In the genomic region with DNA sequence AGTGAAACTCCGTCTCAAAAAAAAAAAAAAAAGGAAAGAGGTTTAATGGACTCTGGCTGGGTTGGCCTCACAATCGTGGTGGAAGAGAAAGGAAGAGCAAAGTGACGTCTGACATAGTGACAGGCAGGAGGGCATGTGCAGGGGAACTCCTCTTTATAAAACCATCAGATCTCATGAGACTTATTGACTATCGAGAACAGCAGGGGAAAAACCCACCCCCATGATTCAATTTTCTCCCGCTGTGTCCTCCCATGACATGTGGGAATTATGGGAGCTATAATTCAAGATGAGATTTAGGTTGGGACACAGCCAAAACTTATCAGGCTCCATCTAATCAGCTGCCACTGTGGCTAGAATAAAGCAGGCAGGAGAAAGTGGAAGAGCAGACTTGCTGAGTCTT, we compare ENCODE assay signal across 26 cellular contexts.
DNase-seq lines count a peak whose midpoint lies in the region; ATAC-seq and TF ChIP-seq lines count a peak whose summit lies in the region.
"Had no signal": no experiment of that assay in that cellular context is flagged by ENCODE, and none has a peak within 500 bp of the region (broad histone marks: within the 10 kb centered on the region; RNA-seq: fewer than 3 reads in every experiment).

No MANE protein-coding gene starts in this region.

- ATAC-seq in memory B cell (ENCODE audit: low read depth) (no peak), HG02870 (IDR thresholded peaks at IDR 0.05; ENCODE audit: unreplicated experiment) (no peak)
- ATAC-seq: HCT116, Right ventricle myocardium inferior had no signal

- H3K36me3 ChIP-seq in A673 (ENCODE audit: insufficient read depth, low read length, poor library complexity, severe bottlenecking) = no peaks in the 10 kb centered on the region
- H3K36me3 ChIP-seq: SJCRH30 had no signal

- no peak for TF ChIP-seq CTCF in A673 (conservative IDR thresholded peaks at IDR 0.05; ENCODE audit: low read depth, low read length)
- no peak for TF ChIP-seq CTCF in glutamatergic neuron (IDR thresholded peaks at IDR 0.05; ENCODE audit: partially characterized antibody, unreplicated experiment)

- H3K27ac Mint-ChIP-seq in memory B cell (peak overlapping the region; percentile 62), glutamatergic neuron (ENCODE audit: unreplicated experiment) (no peak overlapping the region)
- H3K27ac Mint-ChIP-seq: CD4-positive, CD25-positive, alpha-beta regulatory T cell; IgD-negative memory B cell had no signal

- H3K4me3 ChIP-seq in A673 (ENCODE audit: low read depth, low read length, poor library complexity, severe bottlenecking) = no peak overlapping the region
- H3K4me3 ChIP-seq: PC-9, SJCRH30 had no signal

- intact Hi-C loops in A673 (cut with micrococcal nuclease; ENCODE audit: unreplicated experiment) = loop anchor here (10.0 kb wide), 1 partner anchor 228 kb away; no protein-coding TSS in a partner anchor

- H3K27me3 ChIP-seq in A673 (replicated peaks; ENCODE audit: insufficient read depth, low read depth, low read length, poor library complexity) = no peaks in the 10 kb centered on the region
- H3K27me3 ChIP-seq: SJCRH30 had no signal

- H3K27me3 Mint-ChIP-seq in memory B cell (no peaks in the 10 kb centered on the region), glutamatergic neuron (ENCODE audit: unreplicated experiment) (peaks cover 1% of the 10 kb centered on the region)
- H3K27me3 Mint-ChIP-seq: CD4-positive, CD25-positive, alpha-beta regulatory T cell; IgD-negative memory B cell had no signal

- no peaks in the 10 kb centered on the region for H3K4me1 Mint-ChIP-seq in memory B cell
- no peaks in the 10 kb centered on the region for H3K4me1 Mint-ChIP-seq in glutamatergic neuron (ENCODE audit: low read depth, unreplicated experiment)
- H3K4me1 Mint-ChIP-seq: CD4-positive, CD25-positive, alpha-beta regulatory T cell; IgD-negative memory B cell had no signal

- H3K9me3 ChIP-seq in A673 (ENCODE audit: low read depth, low read length, poor library complexity, severe bottlenecking) = no peaks in the 10 kb centered on the region
- H3K9me3 ChIP-seq: SJCRH30 had no signal

- H3K9me3 Mint-ChIP-seq in memory B cell (peaks cover 8% of the 10 kb centered on the region), glutamatergic neuron (ENCODE audit: unreplicated experiment) (no peaks in the 10 kb centered on the region)

- no TSS peak for BruUV-seq in A673 (replicated peaks; lab: Mats Ljungman, UMichigan)

- H3K4me3 Mint-ChIP-seq in memory B cell (no peak overlapping the region), glutamatergic neuron (ENCODE audit: unreplicated experiment) (no peak overlapping the region)
- H3K4me3 Mint-ChIP-seq: CD4-positive, CD25-positive, alpha-beta regulatory T cell; IgD-negative memory B cell had no signal

- DNase-seq in A172 (ENCODE audit: low spot score) (peak; percentile 84), A673 (ENCODE audit: low spot score) (peak; percentile 66), SK-N-DZ (ENCODE audit: low spot score) (peak; percentile 76), memory B cell (ENCODE audit: low spot score in 2 of 2) (no peak), C1 segment of cervical spinal cord (lab: John Stamatoyannopoulos, UW) (no peak), glutamatergic neuron (no peak)
- DNase-seq: ACHN; CD4-positive, CD25-positive, alpha-beta regulatory T cell; DMS53; GDM1; Karpas-422; NCI-H1092 treated with DMSO at 0.1 percent for 48 hours; NCI-H1436; NCI-H187; NCI-H2081 treated with DMSO at 0.1 percent for 48 hours; NCI-H2171; NCI-H226; NCI-H510A; PC-9; SJCRH30; T-helper 1 cell had no signal

- CTCF ChIA-PET in A673 (lab: Charles Lee) = interaction anchor here (0.6 kb wide), 1 partner anchor 279 kb away, joined by 3 read pairs; no protein-coding TSS in a partner anchor

- peaks cover 22% of the 10 kb centered on the region for H3K4me1 ChIP-seq in A673 (ENCODE audit: insufficient read depth, low read length, poor library complexity, severe bottlenecking)
- H3K4me1 ChIP-seq: SJCRH30 had no signal

- H3K36me3 Mint-ChIP-seq in memory B cell = no peaks in the 10 kb centered on the region
- no peaks in the 10 kb centered on the region for H3K36me3 Mint-ChIP-seq in glutamatergic neuron (ENCODE audit: unreplicated experiment)
- H3K36me3 Mint-ChIP-seq: CD4-positive, CD25-positive, alpha-beta regulatory T cell; IgD-negative memory B cell had no signal

- POLR2A ChIA-PET in A673 (lab: Charles Lee; ENCODE audit: low non-redundant PET) = no interaction called here

- no peak overlapping the region for H3K27ac ChIP-seq in A673 (ENCODE audit: low read depth, low read length, poor library complexity, severe bottlenecking)
- H3K27ac ChIP-seq: HL-60, PC-9, SJCRH30 had no signal

Comparison
In these comparisons a context has a peak if more than half of its experiments do, and no peak if none do; other contexts are left out.
1. DNase-seq: peak in A172 (single experiment), A673 (single experiment) and SK-N-DZ (single experiment); none in memory B cell (0 of 2), C1 segment of cervical spinal cord (0 of 14) and glutamatergic neuron (single experiment).